22 cellular contexts compared by ENCODE assay signal in the genomic region with DNA sequence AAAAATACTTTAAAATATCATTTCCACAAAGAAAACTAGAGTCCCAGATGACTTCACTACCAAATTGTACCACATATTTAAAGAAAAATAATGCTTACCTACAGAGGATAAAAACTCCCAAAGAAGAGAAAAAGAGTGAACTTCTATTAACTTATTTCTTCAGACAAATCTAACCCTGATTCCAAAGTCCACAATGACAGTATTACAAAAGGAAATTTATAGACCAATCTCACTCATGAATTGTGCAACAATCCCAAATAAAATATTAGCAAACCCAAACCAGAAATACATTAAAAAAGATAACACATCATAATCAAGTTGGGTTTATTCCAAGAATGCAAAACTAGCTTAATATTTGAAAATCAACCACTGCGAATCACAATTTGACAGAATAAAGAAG.
DNase-seq lines count a peak whose midpoint lies in the region; ATAC-seq, FAIRE-seq and TF ChIP-seq lines count a peak whose summit lies in the region.
"Had no signal": no experiment of that assay in that cellular context is flagged by ENCODE, and none has a peak within 500 bp of the region (broad histone marks: within the 10 kb centered on the region; RNA-seq: fewer than 3 reads in every experiment).

No MANE protein-coding gene starts in this region.

- H3K4me1 ChIP-seq in liver (ENCODE audit: control insufficient read depth in 4 of 4, insufficient read depth in 4 of 4, low read length in 3 of 4) (peaks cover 0 to 8% (median 0%) of the 10 kb centered on the region in 4 donors), HepG2 (ENCODE audit: insufficient read depth, low read length) (no peaks in the 10 kb centered on the region), pancreas (peaks cover 0 to 8% (median 4%) of the 10 kb centered on the region in 3 donors), colonic mucosa (no peaks in the 10 kb centered on the region)
- H3K4me1 ChIP-seq: BLaER1, Caco-2 had no signal

- ATAC-seq in HepG2 (no peak), pancreas (peak; percentile 30 to 67 (median 52)), HG02840 (IDR thresholded peaks at IDR 0.05; ENCODE audit: low FRiP score, unreplicated experiment) (no peak)
- ATAC-seq: CD8-positive, alpha-beta T cell; GM23338; HCT116 had no signal

- TF ChIP-seq EP300 in HepG2 (IDR thresholded peaks at IDR 0.05; ENCODE audit: low read depth in 2 of 2, low read length in 2 of 2) = no peak
- TF ChIP-seq EP300 in HepG2 (CRISPR knock-in tag; IDR thresholded peaks at IDR 0.05; ENCODE audit: borderline replicate concordance) = no peak

- H3K4me3 ChIP-seq in liver (ENCODE audit: low read depth in 1 of 3, low read length in 3 of 3) = no peak overlapping the region
- H3K4me3 ChIP-seq in HepG2 (replicated peaks in 1 of 3; ENCODE audit: insufficient read depth in 1 of 3, low read depth in 2 of 3, low read length in 3 of 3) = no peak overlapping the region
- H3K4me3 ChIP-seq in SK-N-MC = peak overlapping the region; percentile 70
- H3K4me3 ChIP-seq in pancreas = peak overlapping the region in 1 of 4 donors; percentile 8
- no peak overlapping the region for H3K4me3 ChIP-seq in colonic mucosa
- H3K4me3 ChIP-seq: BLaER1, GM23338 had no signal

- in situ Hi-C loops in HepG2 (cut with HindIII; ENCODE audit: extremely low pct_ligation_motif_present, low pct_unique_long_range_greater_than_20kb) = no loop called here

- DNase-seq in HepG2 (ENCODE audit: low spot score) (no peak), SK-N-MC (ENCODE audit: low read depth, low spot score) (no peak), frontal cortex (ENCODE audit: low spot score in 2 of 2) (no peak), pancreas (no peak), colonic mucosa (no peak), DMS79 treated with DMSO at 0.1 percent for 48 hours (lab: John Stamatoyannopoulos, UW) (no peak)
- DNase-seq: 8988T; Caco-2; CD4-positive, CD25-positive, alpha-beta regulatory T cell; CD8-positive, alpha-beta T cell; DMS153; EL; GF-D8; H9 had no signal

- H3K36me3 ChIP-seq in liver (ENCODE audit: control insufficient read depth in 4 of 4, insufficient read depth in 3 of 4, low read depth in 1 of 4, low read length in 3 of 4) (no peaks in the 10 kb centered on the region), HepG2 (replicated peaks in 1 of 2; ENCODE audit: control insufficient read depth in 1 of 2, insufficient read depth in 2 of 2, low read length in 2 of 2) (no peaks in the 10 kb centered on the region), SK-N-MC (ENCODE audit: insufficient read depth, low read length) (no peaks in the 10 kb centered on the region), pancreas (no peaks in the 10 kb centered on the region), colonic mucosa (no peaks in the 10 kb centered on the region)
- H3K36me3 ChIP-seq: BLaER1 had no signal

- H3K9ac ChIP-seq in liver (ENCODE audit: low read depth in 1 of 2, low read length in 2 of 2) (no peak overlapping the region), HepG2 (ENCODE audit: insufficient read depth, low read depth, low read length) (no peak overlapping the region), SK-N-MC (ENCODE audit: insufficient read length) (no peak overlapping the region), colonic mucosa (ENCODE audit: low read depth in 2 of 2, low read length in 2 of 2) (no peak overlapping the region)
- H3K9ac ChIP-seq: BLaER1 had no signal

- CTCF ChIA-PET in HepG2 (lab: Yijun Ruan, JAX; ENCODE audit: low intra/inter-chr PET ratio, low total read pairs) = no interaction called here

- TF ChIP-seq POLR2A in HepG2 (IDR thresholded peaks at IDR 0.05; ENCODE audit: insufficient read depth in 1 of 2, low read depth in 2 of 2, low read length in 2 of 2) = no peak

- POLR2A ChIA-PET in HepG2 (lab: Yijun Ruan, JAX) = no interaction called here

- H2AFZ ChIP-seq in HepG2 (ENCODE audit: low read length) = no peak overlapping the region
- H2AFZ ChIP-seq: GM23338 had no signal

- H3K27ac ChIP-seq in liver (ENCODE audit: low read depth in 1 of 2, low read length in 2 of 2) = no peak overlapping the region
- no peak overlapping the region for H3K27ac ChIP-seq in HepG2 (ENCODE audit: extremely low read length, insufficient read depth, low read length)
- peak overlapping the region; percentile 83; the same call in 1 of the 2 replicates for H3K27ac ChIP-seq in SK-N-MC
- peak overlapping the region in 2 of 4 donors; percentile 25 to 67 for H3K27ac ChIP-seq in pancreas
- H3K27ac ChIP-seq in colonic mucosa = no peak overlapping the region
- H3K27ac ChIP-seq: BLaER1, C4-2B had no signal

- FAIRE-seq in HepG2 (lab: Jason Lieb, UNC) (no peak), frontal cortex (lab: Jason Lieb, UNC) (peak; percentile 3), pancreas (lab: Jason Lieb, UNC) (no peak)
- FAIRE-seq: GM12891, GM18507 had no signal

- H4K20me1 ChIP-seq in HepG2 (ENCODE audit: insufficient read depth, low read length) = no peaks in the 10 kb centered on the region
- H4K20me1 ChIP-seq: BLaER1 had no signal

- 84% methylated on average over 1 of the region's 1 CpG for WGBS in liver
- 23% methylated on average over 1 of the region's 1 CpG for WGBS in HepG2 (ENCODE audit: low lambda C conversion rate)
- WGBS in pancreas, 2 donors = 13 to 20% methylated on average over 1 of the region's 1 CpG

- peaks cover 0 to 2% (median 0%) of the 10 kb centered on the region in 4 donors for H3K9me3 ChIP-seq in liver (ENCODE audit: control insufficient read depth in 4 of 4, low read length in 3 of 4)
- no peaks in the 10 kb centered on the region for H3K9me3 ChIP-seq in HepG2 (ENCODE audit: low read length)
- H3K9me3 ChIP-seq in SK-N-MC (ENCODE audit: low read depth, low read length) = no peaks in the 10 kb centered on the region
- no peaks in the 10 kb centered on the region for H3K9me3 ChIP-seq in pancreas
- H3K9me3 ChIP-seq in colonic mucosa = no peaks in the 10 kb centered on the region

- intact Hi-C loops in HepG2 (cut with micrococcal nuclease; ENCODE audit: unreplicated experiment) = no loop called here
- intact Hi-C loops in pancreas (cut with DNase I) = no loop called here
- intact Hi-C loops in colonic mucosa (cut with DNase I) = no loop called here

- TF ChIP-seq RAD21 in liver (IDR thresholded peaks at IDR 0.05) (peak in 1 of 2 donors; percentile 15), HepG2 (CRISPR knock-in tag; IDR thresholded peaks at IDR 0.05) (no peak)

- H3K79me2 ChIP-seq in HepG2 (ENCODE audit: insufficient read depth, low read length) = no peaks in the 10 kb centered on the region

- no peak overlapping the region for H3K4me2 ChIP-seq in HepG2 (ENCODE audit: low read depth, low read length)
- H3K4me2 ChIP-seq: BLaER1, GM23338 had no signal

- TF ChIP-seq CTCF in liver (IDR thresholded peaks at IDR 0.05; ENCODE audit: low read depth, low read length, missing input control) = no peak
- TF ChIP-seq CTCF in HepG2 (CRISPR knock-in tag; IDR thresholded peaks at IDR 0.05) = no peak
- no peak for TF ChIP-seq CTCF in pancreas (IDR thresholded peaks at IDR 0.05)
- no peak for TF ChIP-seq CTCF in colonic mucosa (IDR thresholded peaks at IDR 0.05)

- H3K27me3 ChIP-seq in liver (ENCODE audit: control insufficient read depth in 4 of 4, insufficient read depth in 4 of 4, low read length in 3 of 4) (no peaks in the 10 kb centered on the region), HepG2 (ENCODE audit: control insufficient read depth in 1 of 2, insufficient read depth in 2 of 2, low read length in 2 of 2) (peaks cover 0 to 3% of the 10 kb centered on the region in 2 experiments; a peak in 1 of 5 replicates), pancreas (no peaks in the 10 kb centered on the region), colonic mucosa (no peaks in the 10 kb centered on the region)
- H3K27me3 ChIP-seq: BLaER1 had no signal

- no TSS peak for BruUV-seq in HepG2 (replicated peaks; lab: Mats Ljungman, UMichigan)

TF ChIP-seq in liver, 16 proteins besides CTCF, POLR2A, EP300 and RAD21 (continues in another document):
- TF ChIP-seq, protein P1, sequence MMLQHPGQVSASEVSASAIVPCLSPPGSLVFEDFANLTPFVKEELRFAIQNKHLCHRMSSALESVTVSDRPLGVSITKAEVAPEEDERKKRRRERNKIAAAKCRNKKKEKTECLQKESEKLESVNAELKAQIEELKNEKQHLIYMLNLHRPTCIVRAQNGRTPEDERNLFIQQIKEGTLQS (IDR thresholded peaks at IDR 0.05) = no peak
- no peak for TF ChIP-seq FOXA2 (IDR thresholded peaks at IDR 0.05)
- peak; percentile 11 to 27 for TF ChIP-seq RXRA (IDR thresholded peaks at IDR 0.05)
- TF ChIP-seq HNF4G (IDR thresholded peaks at IDR 0.05) = peak; percentile 60

TF ChIP-seq in HepG2, 621 proteins besides CTCF, POLR2A, EP300 and RAD21:
- no peak for TF ChIP-seq REPIN1 (CRISPR knock-in tag; IDR thresholded peaks at IDR 0.05; ENCODE audit: borderline replicate concordance, low read depth)

Comparison
In these comparisons a context has a peak if more than half of its experiments do, and no peak if none do; other contexts are left out.
1. ATAC-seq: peak in pancreas (4 of 4); none in HepG2 (single experiment) and HG02840 (single experiment).